14 cellular contexts compared by ENCODE assay signal in genomic region chr15:89329329-89330084, GRCh38. TPM values are rescaled to one million over a fixed set of nuclear protein-coding genes. Genes with fewer than 3 reads are reported as not detected.
A peak's percentile ranks its signal among the peaks of the same experiment; 100 is the strongest.
DNase-seq lines count a peak whose midpoint lies in the region; ATAC-seq, FAIRE-seq and TF ChIP-seq lines count a peak whose summit lies in the region.
"Had no signal": no experiment of that assay in that cellular context is flagged by ENCODE, and none has a peak within 500 bp of the region (broad histone marks: within the 10 kb centered on the region; RNA-seq: fewer than 3 reads in every experiment).

No MANE protein-coding gene starts in this region.

- H3K4me3 Mint-ChIP-seq in CD4-positive, alpha-beta memory T cell, result peak overlapping the region; percentile 17 to 81 (median 71)
- peak overlapping the region; percentile 80 for H3K4me3 Mint-ChIP-seq in activated naive CD8-positive, alpha-beta T cell treated with anti-CD3 and anti-CD28 coated beads, Interleukin-2, amount 10 ng/mL, durations not matched to agents 7 days and 5 days

- H3K9me3 ChIP-seq in CD4-positive, alpha-beta memory T cell (ENCODE audit: control insufficient read depth in 1 of 2, low read length in 2 of 2), result no peaks in the 10 kb centered on the region
- H3K9me3 ChIP-seq in KOPT-K1 (ENCODE audit: insufficient read depth, low read length, poor library complexity, severe bottlenecking) (no peaks in the 10 kb centered on the region), PC-9 (ENCODE audit: insufficient read depth, low read depth) (no peaks in the 10 kb centered on the region)
- H3K9me3 ChIP-seq: prostate gland had no signal

- H3K4me2 ChIP-seq in PC-9, result no peak overlapping the region

- no peaks in the 10 kb centered on the region for H3F3A ChIP-seq in PC-9 (ENCODE audit: insufficient read depth, low read depth)

- POLR2A ChIA-PET in CD4-positive, alpha-beta memory T cell (lab: Charles Lee; ENCODE audit: partially characterized antibody), result interaction anchor here (0.9 to 1.5 kb wide), 5 partner anchors 10 to 86 kb away, joined by 3 to 9 read pairs (median 4); partner anchors contain the start of gene FANCI
- POLR2A ChIA-PET in activated naive CD8-positive, alpha-beta T cell treated with anti-CD3 and anti-CD28 coated beads, Interleukin-2, amount 10 ng/mL, durations not matched to agents 7 days and 5 days (lab: Charles Lee), result interaction anchor here (0.5 to 2.2 kb wide), 8 partner anchors 8 to 270 kb away, joined by 3 to 16 read pairs (median 4); partner anchors contain the start of gene FANCI
- POLR2A ChIA-PET in PC-9 (lab: Charles Lee; ENCODE audit: unreplicated experiment), result no interaction called here

- intact Hi-C loops in CD4-positive, alpha-beta memory T cell (cut with micrococcal nuclease), result loop anchor here (10.0 kb wide), 3 partner anchors 125 to 705 kb away; partner anchors contain the start of genes AEN and TICRR
- intact Hi-C loops in posterior vena cava (cut with DNase I), result no loop called here
- intact Hi-C loops in PC-9 (cut with micrococcal nuclease; ENCODE audit: unreplicated experiment), result loop anchor here (10.0 kb wide), 2 partner anchors 245 to 435 kb away; partner anchors contain the start of genes HAPLN3 and TICRR

- ATAC-seq in activated naive CD8-positive, alpha-beta T cell treated with anti-CD3 and anti-CD28 coated beads, Interleukin-2, amount 10 ng/mL, durations not matched to agents 7 days and 5 days (ENCODE audit: low read depth), result peak; percentile 55

- H4K20me1 ChIP-seq in PC-9 (ENCODE audit: insufficient read depth), result peaks cover 49% of the 10 kb centered on the region

- peaks cover 60% of the 10 kb centered on the region for H3K4me1 ChIP-seq in CD4-positive, alpha-beta memory T cell (ENCODE audit: insufficient read depth, low read length)
- peaks cover 5% of the 10 kb centered on the region; the same call in 1 of the 2 replicates for H3K4me1 ChIP-seq in PC-9 (replicated peaks; ENCODE audit: insufficient read depth)

- H2AFZ ChIP-seq in PC-9, result no peak overlapping the region

- no peak overlapping the region for H3K4me3 ChIP-seq in CD4-positive, alpha-beta memory T cell (ENCODE audit: low read length in 2 of 2)
- H3K4me3 ChIP-seq in PC-9, result no peak overlapping the region
- H3K4me3 ChIP-seq: prostate gland had no signal

- H3K27ac ChIP-seq in CD4-positive, alpha-beta memory T cell (ENCODE audit: low read depth, low read length), result peak overlapping the region; percentile 39
- H3K27ac ChIP-seq in KOPT-K1 (ENCODE audit: low read depth, low read length, poor library complexity, severe bottlenecking), result peak overlapping the region; percentile 47
- H3K27ac ChIP-seq in PC-9, result no peak overlapping the region
- H3K27ac ChIP-seq: prostate gland had no signal

- peak overlapping the region; percentile 48 to 86 (median 81) for H3K27ac Mint-ChIP-seq in CD4-positive, alpha-beta memory T cell
- H3K27ac Mint-ChIP-seq in activated naive CD8-positive, alpha-beta T cell treated with anti-CD3 and anti-CD28 coated beads, Interleukin-2, amount 10 ng/mL, durations not matched to agents 7 days and 5 days, result peak overlapping the region; percentile 91

- BruUV-seq in PC-9 (replicated peaks; lab: Mats Ljungman, UMichigan), result no TSS peak

- no peak for FAIRE-seq in D721Med (lab: Jason Lieb, UNC)

- H3K9me2 ChIP-seq in PC-9 (ENCODE audit: insufficient read depth), result no peaks in the 10 kb centered on the region

- peaks cover 39 to 65% (median 47%) of the 10 kb centered on the region in 4 donors for H3K4me1 Mint-ChIP-seq in CD4-positive, alpha-beta memory T cell
- H3K4me1 Mint-ChIP-seq in activated naive CD8-positive, alpha-beta T cell treated with anti-CD3 and anti-CD28 coated beads, Interleukin-2, amount 10 ng/mL, durations not matched to agents 7 days and 5 days, result peaks cover 41% of the 10 kb centered on the region

- CTCF ChIA-PET in CD4-positive, alpha-beta memory T cell (lab: Charles Lee; ENCODE audit: partially characterized antibody), result interaction anchor here (1.0 to 4.3 kb wide), 2 partner anchors 29 to 123 kb away, joined by 4 to 28 read pairs; no protein-coding TSS in a partner anchor
- CTCF ChIA-PET in PC-9 (lab: Charles Lee), result interaction anchor here (0.6 kb wide), 1 partner anchor 136 kb away, joined by 7 read pairs; no protein-coding TSS in a partner anchor

- no peaks in the 10 kb centered on the region for H3K27me3 Mint-ChIP-seq in CD4-positive, alpha-beta memory T cell
- H3K27me3 Mint-ChIP-seq in activated naive CD8-positive, alpha-beta T cell treated with anti-CD3 and anti-CD28 coated beads, Interleukin-2, amount 10 ng/mL, durations not matched to agents 7 days and 5 days, result no peaks in the 10 kb centered on the region

- H3K9me3 Mint-ChIP-seq in CD4-positive, alpha-beta memory T cell, result peaks cover 0 to 1% (median 0%) of the 10 kb centered on the region in 8 donors
- H3K9me3 Mint-ChIP-seq in activated naive CD8-positive, alpha-beta T cell treated with anti-CD3 and anti-CD28 coated beads, Interleukin-2, amount 10 ng/mL, durations not matched to agents 7 days and 5 days, result no peaks in the 10 kb centered on the region

- peak; percentile 20 to 54 (median 32) for DNase-seq in CD4-positive, alpha-beta memory T cell
- peak; percentile 49 for DNase-seq in activated naive CD8-positive, alpha-beta T cell treated with anti-CD3 and anti-CD28 coated beads, Interleukin-2, amount 10 ng/mL, durations not matched to agents 7 days and 5 days
- DNase-seq in posterior vena cava (ENCODE audit: low spot score) (peak; percentile 41), PC-9 (no peak), NAMALWA (ENCODE audit: low spot score) (no peak), D721Med (ENCODE audit: insufficient read length, low spot score) (no peak)
- DNase-seq: amniotic stem cell, Calu3, dermis blood vessel endothelial cell, mesendoderm, NCI-H187 treated with DMSO at 0.1 percent for 48 hours, Right ventricle myocardium superior had no signal

- no peak for TF ChIP-seq CTCF in PC-9 (conservative IDR thresholded peaks at IDR 0.05)
- TF ChIP-seq CTCF in D721Med (IDR thresholded peaks at IDR 0.05; ENCODE audit: insufficient read depth, missing control alignments), result no peak

- no peaks in the 10 kb centered on the region for H3K27me3 ChIP-seq in CD4-positive, alpha-beta memory T cell (ENCODE audit: insufficient read depth, low read length)
- no peaks in the 10 kb centered on the region for H3K27me3 ChIP-seq in PC-9 (ENCODE audit: insufficient read depth, low read depth)

- peaks cover 44% of the 10 kb centered on the region for H3K79me2 ChIP-seq in PC-9 (ENCODE audit: low read depth)

- peaks cover 68 to 74% of the 10 kb centered on the region in 2 donors for H3K36me3 Mint-ChIP-seq in CD4-positive, alpha-beta memory T cell
- H3K36me3 Mint-ChIP-seq in activated naive CD8-positive, alpha-beta T cell treated with anti-CD3 and anti-CD28 coated beads, Interleukin-2, amount 10 ng/mL, durations not matched to agents 7 days and 5 days, result peaks cover 53% of the 10 kb centered on the region

- H3K36me3 ChIP-seq in CD4-positive, alpha-beta memory T cell (ENCODE audit: insufficient read depth, low read length), result peaks cover 83% of the 10 kb centered on the region
- peaks cover 90% of the 10 kb centered on the region for H3K36me3 ChIP-seq in KOPT-K1 (ENCODE audit: insufficient read depth, low read length)
- peaks cover 54% of the 10 kb centered on the region for H3K36me3 ChIP-seq in PC-9 (ENCODE audit: low read depth)

RNA-seq across cellular contexts. Expression of gene POLG, which starts 5.1 kb away (rescaled TPM):
- 100 to 1,000 TPM; 148 to 151 TPM for total RNA-seq in CD4-positive, alpha-beta memory T cell
- 10 to 100 TPM; 19.4 to 51.4 TPM for polyA plus RNA-seq in CD4-positive, alpha-beta memory T cell
- 100 to 1,000 TPM; 138 to 139 TPM for total RNA-seq in activated naive CD8-positive, alpha-beta T cell treated with anti-CD3 and anti-CD28 coated beads, Interleukin-2, amount 10 ng/mL, durations not matched to agents 7 days and 5 days
- total RNA-seq in posterior vena cava (10 to 100 TPM; 45.6 to 47.9 TPM), PC-9 (2021) (43.6 and 63.9 TPM in 2 replicates)

Comparison
In these comparisons a context has a peak if more than half of its experiments do, and no peak if none do; other contexts are left out.
1. DNase-seq: peak in CD4-positive, alpha-beta memory T cell (5 of 5), activated naive CD8-positive, alpha-beta T cell treated with anti-CD3 and anti-CD28 coated beads, Interleukin-2, amount 10 ng/mL, durations not matched to agents 7 days and 5 days (single experiment) and posterior vena cava (single experiment); none in PC-9 (0 of 2), NAMALWA (single experiment) and D721Med (single experiment).
2. intact Hi-C loops: an anchor here in CD4-positive, alpha-beta memory T cell (10.0 kb wide) and PC-9 (10.0 kb wide); none called in posterior vena cava.